ENCODE assay signal across 6 cellular contexts in the genomic region with DNA sequence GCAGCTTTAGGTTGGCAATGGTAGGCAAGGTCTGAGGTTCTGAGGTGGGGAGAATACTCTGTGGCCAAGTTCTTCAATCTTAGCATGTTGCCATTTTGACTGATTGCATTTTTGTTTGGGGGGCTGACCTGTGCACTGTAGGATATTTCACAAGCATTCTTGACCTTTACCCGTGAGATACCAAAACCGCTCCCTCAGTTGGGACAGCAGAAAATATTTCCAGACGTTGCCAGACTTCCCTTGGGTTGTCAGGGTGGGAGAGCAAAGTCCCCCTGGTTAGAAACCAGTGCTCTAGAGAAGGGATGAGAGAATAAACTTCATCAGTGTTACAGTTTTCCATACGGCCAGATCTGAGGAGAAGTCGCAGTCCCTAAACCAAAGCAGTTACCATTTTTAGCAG.
"Had no signal": no experiment of that assay in that cellular context is flagged by ENCODE, and none has a peak within 500 bp of the region (broad histone marks: within the 10 kb centered on the region; RNA-seq: fewer than 3 reads in every experiment).

No MANE protein-coding gene starts in this region.

- H2AFZ ChIP-seq: GM23338 had no signal

- H3K4me3 ChIP-seq: GM23338 had no signal

- H3K27ac ChIP-seq: HL-60 had no signal

- DNase-seq: H9, HCEC 1CT, KG1 had no signal

- ATAC-seq: GM23338 had no signal

- FAIRE-seq: H1 had no signal

- H3K4me2 ChIP-seq: GM23338 had no signal
